In genomic region chr6:37092851-37093727, GRCh38 we compare ENCODE assay signal across 12 cellular contexts.
DNase-seq lines count a peak whose midpoint lies in the region; ATAC-seq and TF ChIP-seq lines count a peak whose summit lies in the region.
"Had no signal": no experiment of that assay in that cellular context is flagged by ENCODE, and none has a peak within 500 bp of the region (broad histone marks: within the 10 kb centered on the region; RNA-seq: fewer than 3 reads in every experiment).

No MANE protein-coding gene starts in this region.

- WGBS in heart left ventricle, 4 donors, result 83 to 93% (median 88%) methylated on average over 16 of the region's 16 CpGs
- WGBS in prostate gland, result 62% methylated on average over 16 of the region's 16 CpGs

- H3K4me1 ChIP-seq in HEK293 (ENCODE audit: control insufficient read depth, insufficient read depth, low read length) (no peaks in the 10 kb centered on the region), heart left ventricle (peaks cover 0 to 34% (median 0%) of the 10 kb centered on the region in 12 donors), prostate gland (replicated peaks) (no peaks in the 10 kb centered on the region)

- no peaks in the 10 kb centered on the region for H3K9me3 ChIP-seq in HEK293 (ENCODE audit: control insufficient read depth, insufficient read depth, low read depth, low read length)
- H3K9me3 ChIP-seq in heart left ventricle, result no peaks in the 10 kb centered on the region
- H3K9me3 ChIP-seq in prostate gland, result no peaks in the 10 kb centered on the region

- H3K36me3 ChIP-seq in HEK293 (ENCODE audit: control insufficient read depth in 2 of 2, insufficient read depth in 1 of 2, low read length in 2 of 2), result no peaks in the 10 kb centered on the region
- no peaks in the 10 kb centered on the region for H3K36me3 ChIP-seq in heart left ventricle
- no peaks in the 10 kb centered on the region for H3K36me3 ChIP-seq in prostate gland

- POLR2A ChIA-PET in HEK293 (lab: Yijun Ruan, JAX), result interaction anchor here (2.5 kb wide), 1 partner anchor 9 kb away, joined by 8 read pairs; no protein-coding TSS in a partner anchor

- no peaks in the 10 kb centered on the region for H3K27me3 ChIP-seq in heart left ventricle
- H3K27me3 ChIP-seq in prostate gland (replicated peaks; ENCODE audit: insufficient read depth), result no peaks in the 10 kb centered on the region

- no peak overlapping the region for H3K27ac ChIP-seq in HEK293 (ENCODE audit: extremely low read depth, low read depth, low read length)
- H3K27ac ChIP-seq in heart left ventricle, result no peak overlapping the region
- no peak overlapping the region for H3K27ac ChIP-seq in prostate gland

- no peak for TF ChIP-seq POLR2A in heart left ventricle (IDR thresholded peaks at IDR 0.05)
- peak; percentile 2 for TF ChIP-seq POLR2A in prostate gland (IDR thresholded peaks at IDR 0.05)

- H3K4me3 ChIP-seq in HEK293 (ENCODE audit: low read depth, low read length), result no peak overlapping the region
- H3K4me3 ChIP-seq in heart left ventricle, result no peak overlapping the region
- no peak overlapping the region for H3K4me3 ChIP-seq in prostate gland

- CTCF ChIA-PET in HEK293 (lab: Yijun Ruan, JAX), result interaction anchor here (1.0 kb wide), 1 partner anchor 71 kb away, joined by 4 read pairs; no protein-coding TSS in a partner anchor

- peak; percentile 89 for DNase-seq in RPMI8226
- peak in 2 of 5 donors; percentile 51 to 69 for DNase-seq in heart left ventricle
- no peak for DNase-seq in prostate gland (ENCODE audit: low spot score)
- DNase-seq in NCI-H345 treated with DMSO at 0.1 percent for 48 hours (lab: John Stamatoyannopoulos, UW; ENCODE audit: unreplicated experiment), result no peak
- DNase-seq in DMS79 (lab: John Stamatoyannopoulos, UW), result no peak
- no peak for DNase-seq in nucleus accumbens (lab: John Stamatoyannopoulos, UW)
- DNase-seq: activated CD8-positive, alpha-beta T cell treated with anti-CD3 and anti-CD28 coated beads for 36 hours; activated naive CD4-positive, alpha-beta T cell treated with anti-CD3 and anti-CD28 coated beads, Interleukin-2, amount 10 ng/mL, durations not matched to agents 7 days and 5 days; NCI-H1048; NCI-H345 had no signal

- TF ChIP-seq CTCF in HEK293 (tag by site-specific recombination; IDR thresholded peaks at IDR 0.05) (no peak), heart left ventricle (IDR thresholded peaks at IDR 0.05) (no peak), prostate gland (IDR thresholded peaks at IDR 0.05) (no peak)

- peak in 3 of 4 donors; percentile 49 to 82 (median 70) for ATAC-seq in heart left ventricle
- ATAC-seq in HG02852 (IDR thresholded peaks at IDR 0.05; ENCODE audit: unreplicated experiment), result no peak
- ATAC-seq: activated CD8-positive, alpha-beta T cell treated with anti-CD3 and anti-CD28 coated beads for 36 hours had no signal

- intact Hi-C loops in heart left ventricle (cut with DNase I) (no loop called here), prostate gland (cut with DNase I) (no loop called here)

TF ChIP-seq in HEK293, 187 proteins besides CTCF, POLR2A, EP300 and RAD21:
- TF ChIP-seq GLIS2 (tag by site-specific recombination; IDR thresholded peaks at IDR 0.05), result no peak
- peak; percentile 28; the same call in 1 of the 2 replicates for TF ChIP-seq PRDM10 (tag by site-specific recombination; IDR thresholded peaks at IDR 0.05)
- TF ChIP-seq, protein P1, sequence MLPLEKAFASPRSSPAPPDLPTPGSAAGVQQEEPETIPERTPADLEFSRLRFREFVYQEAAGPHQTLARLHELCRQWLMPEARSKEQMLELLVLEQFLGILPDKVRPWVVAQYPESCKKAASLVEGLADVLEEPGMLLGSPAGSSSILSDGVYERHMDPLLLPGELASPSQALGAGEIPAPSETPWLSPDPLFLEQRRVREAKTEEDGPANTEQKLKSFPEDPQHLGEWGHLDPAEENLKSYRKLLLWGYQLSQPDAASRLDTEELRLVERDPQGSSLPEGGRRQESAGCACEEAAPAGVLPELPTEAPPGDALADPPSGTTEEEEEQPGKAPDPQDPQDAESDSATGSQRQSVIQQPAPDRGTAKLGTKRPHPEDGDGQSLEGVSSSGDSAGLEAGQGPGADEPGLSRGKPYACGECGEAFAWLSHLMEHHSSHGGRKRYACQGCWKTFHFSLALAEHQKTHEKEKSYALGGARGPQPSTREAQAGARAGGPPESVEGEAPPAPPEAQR (tag by site-specific recombination; IDR thresholded peaks at IDR 0.05), result no peak
- TF ChIP-seq ZNF600 (tag by site-specific recombination; IDR thresholded peaks at IDR 0.05), result peak; percentile 62; the same call in 1 of the 2 replicates
- TF ChIP-seq GLIS1 (tag by site-specific recombination; IDR thresholded peaks at IDR 0.05), result no peak
- no peak for TF ChIP-seq YY1 (tag by site-specific recombination; IDR thresholded peaks at IDR 0.05)
- no peak for TF ChIP-seq ZNF629 (tag by site-specific recombination; IDR thresholded peaks at IDR 0.05)
- no peak for TF ChIP-seq PRDM1 (tag by site-specific recombination; IDR thresholded peaks at IDR 0.05)
- TF ChIP-seq ZNF341 (tag by site-specific recombination; IDR thresholded peaks at IDR 0.05; ENCODE audit: low read depth), result no peak
- TF ChIP-seq RBAK (tag by site-specific recombination; IDR thresholded peaks at IDR 0.05), result no peak
- TF ChIP-seq OSR2 (tag by site-specific recombination; IDR thresholded peaks at IDR 0.05), result 0 out of 2 replicates have a peak, but pooled peaks have one; percentile 11
- no peak for TF ChIP-seq ZFP3 (tag by site-specific recombination; IDR thresholded peaks at IDR 0.05; ENCODE audit: low read depth)
- no peak for TF ChIP-seq ZNF274 (IDR thresholded peaks at IDR 0.05; ENCODE audit: low read length)
- TF ChIP-seq ZNF274 (tag by site-specific recombination; IDR thresholded peaks at IDR 0.05; ENCODE audit: borderline replicate concordance), result no peak
- TF ChIP-seq ZNF555 (tag by site-specific recombination; conservative IDR thresholded peaks at IDR 0.05), result no peak
